Comparison of ENCODE assay signal across 9 cellular contexts in genomic region chr11:117876049-117876340, GRCh38. TPM values are rescaled to one million over a fixed set of nuclear protein-coding genes. Genes with fewer than 3 reads are reported as not detected.
DNase-seq lines count a peak whose midpoint lies in the region; ATAC-seq and TF ChIP-seq lines count a peak whose summit lies in the region.
"Had no signal": no experiment of that assay in that cellular context is flagged by ENCODE, and none has a peak within 500 bp of the region (broad histone marks: within the 10 kb centered on the region; RNA-seq: fewer than 3 reads in every experiment).

No MANE protein-coding gene starts in this region.

- no peak for TF ChIP-seq EP300 in suprapubic skin (IDR thresholded peaks at IDR 0.05)

- no peaks in the 10 kb centered on the region for H3K4me1 ChIP-seq in ascending aorta
- H3K4me1 ChIP-seq in liver (ENCODE audit: control insufficient read depth in 4 of 4, insufficient read depth in 4 of 4, low read length in 3 of 4), result peaks cover 0 to 15% (median 8%) of the 10 kb centered on the region in 4 donors
- H3K4me1 ChIP-seq in suprapubic skin, result peaks cover 35% of the 10 kb centered on the region

- H3K27ac Mint-ChIP-seq in activated CD4-positive, alpha-beta T cell treated with anti-CD3 and anti-CD28 coated beads, Interleukin-2, amount 10 ng/mL, durations not matched to agents 24 days and 14 days, result no peak overlapping the region

- peak overlapping the region; percentile 83 for H3K4me3 Mint-ChIP-seq in activated CD4-positive, alpha-beta T cell treated with anti-CD3 and anti-CD28 coated beads, Interleukin-2, amount 10 ng/mL, durations not matched to agents 24 days and 14 days

- H3K9me3 ChIP-seq in ascending aorta, result no peaks in the 10 kb centered on the region
- H3K9me3 ChIP-seq in liver (ENCODE audit: control insufficient read depth in 4 of 4, low read length in 3 of 4), result no peaks in the 10 kb centered on the region
- no peaks in the 10 kb centered on the region for H3K9me3 ChIP-seq in suprapubic skin

- WGBS in liver, result 4% methylated on average over 10 of the region's 10 CpGs
- 2% methylated on average over 10 of the region's 10 CpGs for WGBS in suprapubic skin

- no peak for DNase-seq in activated CD4-positive, alpha-beta T cell treated with anti-CD3 and anti-CD28 coated beads, Interleukin-2, amount 10 ng/mL, durations not matched to agents 24 days and 14 days
- DNase-seq in activated CD4-positive, alpha-beta T cell treated with anti-CD3 and anti-CD28 coated beads, Interleukin-2, amount 50 U/mL, for 4 hours, result no peak
- DNase-seq in ascending aorta (ENCODE audit: low spot score in 2 of 2), result no peak
- DNase-seq in suprapubic skin (ENCODE audit: low spot score in 2 of 2), result no peak

- ATAC-seq in GM18858 (IDR thresholded peaks at IDR 0.05; ENCODE audit: unreplicated experiment) (no peak), HG03342 (IDR thresholded peaks at IDR 0.05; ENCODE audit: unreplicated experiment) (no peak), HG03469 (IDR thresholded peaks at IDR 0.05; ENCODE audit: unreplicated experiment) (no peak)

- TF ChIP-seq CTCF in ascending aorta (IDR thresholded peaks at IDR 0.05) (no peak), liver (IDR thresholded peaks at IDR 0.05; ENCODE audit: low read depth, low read length, missing input control) (no peak), suprapubic skin (IDR thresholded peaks at IDR 0.05) (no peak)

- TF ChIP-seq RAD21 in liver (IDR thresholded peaks at IDR 0.05), result no peak

- intact Hi-C loops in activated CD4-positive, alpha-beta T cell treated with anti-CD3 and anti-CD28 coated beads, Interleukin-2, amount 10 ng/mL, durations not matched to agents 24 days and 14 days (cut with micrococcal nuclease), result no loop called here
- intact Hi-C loops in ascending aorta (cut with DNase I), result no loop called here

- peaks cover 20% of the 10 kb centered on the region for H3K4me1 Mint-ChIP-seq in activated CD4-positive, alpha-beta T cell treated with anti-CD3 and anti-CD28 coated beads, Interleukin-2, amount 10 ng/mL, durations not matched to agents 24 days and 14 days

- H3K27me3 ChIP-seq in ascending aorta (peaks cover 5% of the 10 kb centered on the region), liver (ENCODE audit: control insufficient read depth in 4 of 4, insufficient read depth in 4 of 4, low read length in 3 of 4) (peaks cover 0 to 16% (median 1%) of the 10 kb centered on the region in 4 donors), suprapubic skin (peaks cover 55% of the 10 kb centered on the region)

- no peak for TF ChIP-seq POLR2A in suprapubic skin (IDR thresholded peaks at IDR 0.05)

- H3K27me3 Mint-ChIP-seq in activated CD4-positive, alpha-beta T cell treated with anti-CD3 and anti-CD28 coated beads, Interleukin-2, amount 10 ng/mL, durations not matched to agents 24 days and 14 days, result peaks cover 68% of the 10 kb centered on the region

- peak overlapping the region; percentile 40 to 64 for H3K4me3 ChIP-seq in ascending aorta
- peak overlapping the region in 2 of 3 donors; percentile 43 to 44 for H3K4me3 ChIP-seq in liver (ENCODE audit: low read depth in 1 of 3, low read length in 3 of 3)
- peak overlapping the region; percentile 60 for H3K4me3 ChIP-seq in suprapubic skin

- H3K9me3 Mint-ChIP-seq in activated CD4-positive, alpha-beta T cell treated with anti-CD3 and anti-CD28 coated beads, Interleukin-2, amount 10 ng/mL, durations not matched to agents 24 days and 14 days, result no peaks in the 10 kb centered on the region

- no peaks in the 10 kb centered on the region for H3K36me3 ChIP-seq in ascending aorta
- no peaks in the 10 kb centered on the region for H3K36me3 ChIP-seq in liver (ENCODE audit: control insufficient read depth in 4 of 4, insufficient read depth in 3 of 4, low read depth in 1 of 4, low read length in 3 of 4)
- no peaks in the 10 kb centered on the region for H3K36me3 ChIP-seq in suprapubic skin

- H3K27ac ChIP-seq in ascending aorta (no peak overlapping the region), liver (ENCODE audit: low read depth in 1 of 2, low read length in 2 of 2) (peak overlapping the region; percentile 59 to 61), suprapubic skin (no peak overlapping the region)

- no peaks in the 10 kb centered on the region for H3K36me3 Mint-ChIP-seq in activated CD4-positive, alpha-beta T cell treated with anti-CD3 and anti-CD28 coated beads, Interleukin-2, amount 10 ng/mL, durations not matched to agents 24 days and 14 days (ENCODE audit: low read depth)

- H3K9ac ChIP-seq in liver (ENCODE audit: low read depth in 1 of 2, low read length in 2 of 2), result peak overlapping the region in 1 of 2 donors; percentile 22

TF ChIP-seq in liver, 16 proteins besides CTCF, POLR2A, EP300 and RAD21:
- TF ChIP-seq MAX (IDR thresholded peaks at IDR 0.05) (no peak), ATF3 (IDR thresholded peaks at IDR 0.05) (no peak), FOXA2 (IDR thresholded peaks at IDR 0.05) (no peak), YY1 (IDR thresholded peaks at IDR 0.05) (no peak), NR2F2 (IDR thresholded peaks at IDR 0.05) (no peak), FOXA1 (IDR thresholded peaks at IDR 0.05) (no peak), HNF4G (IDR thresholded peaks at IDR 0.05) (no peak), GABPA (IDR thresholded peaks at IDR 0.05 in 1 of 2, conservative IDR thresholded peaks at IDR 0.05 in 1 of 2) (no peak), HNF4A (conservative IDR thresholded peaks at IDR 0.05) (no peak), JUND (IDR thresholded peaks at IDR 0.05) (no peak), RXRA (IDR thresholded peaks at IDR 0.05) (no peak), TAF1 (conservative IDR thresholded peaks at IDR 0.05) (no peak), EGR1 (IDR thresholded peaks at IDR 0.05; ENCODE audit: low read depth in 2 of 2) (no peak), SP1 (IDR thresholded peaks at IDR 0.05) (no peak), REST (IDR thresholded peaks at IDR 0.05) (no peak), ZBTB33 (IDR thresholded peaks at IDR 0.05) (no peak)
TF ChIP-seq in liver: peak in this region for 0.

RNA-seq across cellular contexts. Expression of gene FXYD6, which starts 0.5 kb away (rescaled TPM):
- total RNA-seq in activated CD4-positive, alpha-beta T cell treated with anti-CD3 and anti-CD28 coated beads, Interleukin-2, amount 10 ng/mL, durations not matched to agents 24 days and 14 days, result not detected in 2 replicates
- total RNA-seq in ascending aorta, result 16.4 TPM
- total RNA-seq in liver, result 1 to 10 TPM; 4.7 to 6.5 TPM
- 10 to 100 TPM; 18.1 to 22.5 TPM for polyA plus RNA-seq in liver
- total RNA-seq in suprapubic skin, result 10 to 100 TPM in 2 of 4 donors, 1 to 10 TPM in 2; 4.8 to 15.9 (median 9.5) TPM

RNA-seq across cellular contexts. Expression of gene FXYD2, which starts 51.5 kb away (rescaled TPM):
- 1.1 and 1.9 TPM in 2 replicates for total RNA-seq in activated CD4-positive, alpha-beta T cell treated with anti-CD3 and anti-CD28 coated beads, Interleukin-2, amount 10 ng/mL, durations not matched to agents 24 days and 14 days
- total RNA-seq in ascending aorta (not detected), liver (10 to 100 TPM; 22.9 to 60.6 TPM), suprapubic skin (not detected)
- 100 to 1,000 TPM in 1 of 2 donors, 10 to 100 TPM in 1; 20.2 to 105 TPM for polyA plus RNA-seq in liver

RNA-seq across cellular contexts. Expression of gene TMPRSS13, which starts 53.2 kb away (rescaled TPM):
- 1.2 and 1.5 TPM in 2 replicates for total RNA-seq in activated CD4-positive, alpha-beta T cell treated with anti-CD3 and anti-CD28 coated beads, Interleukin-2, amount 10 ng/mL, durations not matched to agents 24 days and 14 days
- total RNA-seq in ascending aorta (not detected), liver (under 1 TPM; 0.25 to 0.93 TPM), suprapubic skin (10 to 100 TPM; 24.7 to 92.0 (median 73.1) TPM)
- polyA plus RNA-seq in liver, result under 1 TPM; 0.11 to 0.22 TPM
- total RNA-seq: lung microvascular endothelial cell had no signal

Comparison
In these comparisons a context has a peak if more than half of its experiments do, and no peak if none do; other contexts are left out.
1. H3K27ac ChIP-seq: peak in liver (2 of 2); none in ascending aorta (0 of 2) and suprapubic skin (single experiment).
2. RNA of gene TMPRSS13, which starts 53.2 kb away (total RNA-seq): 24.7 to 92.0 TPM in suprapubic skin; 1.2 to 1.5 TPM in activated CD4-positive, alpha-beta T cell treated with anti-CD3 and anti-CD28 coated beads, Interleukin-2, amount 10 ng/mL, durations not matched to agents 24 days and 14 days, 0.25 to 0.93 TPM in liver and not detected in ascending aorta (single experiment); every median in the first group is over 10 times any median in the second.
3. Peak in every context shown above with its lines, with median percentiles within 50 percentile points of each other: H3K4me3 ChIP-seq.